ENCODE assay signal across 8 cellular contexts in the genomic region with DNA sequence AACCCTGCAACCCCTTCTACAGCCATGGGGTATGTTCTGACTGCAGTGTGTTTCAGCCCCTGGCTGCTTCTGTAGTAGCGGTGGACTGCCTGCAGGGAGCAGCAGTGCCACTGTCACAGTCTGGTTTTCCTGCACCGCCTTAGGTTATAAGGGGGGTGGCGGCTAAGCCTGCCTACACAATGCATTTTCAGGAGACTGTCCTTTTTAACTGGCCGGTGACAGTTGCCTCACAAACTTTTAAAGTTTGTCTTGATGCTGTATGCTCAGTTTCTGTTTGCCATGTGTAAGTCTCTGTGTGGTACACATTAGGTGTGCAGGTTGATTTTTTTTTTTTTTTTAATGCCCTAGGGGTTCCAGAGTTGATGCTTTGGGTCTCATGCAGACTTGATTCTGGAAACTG. TPM values are rescaled to one million over a fixed set of nuclear protein-coding genes. Genes with fewer than 3 reads are reported as not detected.
DNase-seq lines count a peak whose midpoint lies in the region; ATAC-seq, FAIRE-seq and TF ChIP-seq lines count a peak whose summit lies in the region.

No MANE protein-coding gene starts in this region.

- intact Hi-C loops in pancreas (cut with DNase I), result loop anchor here in 1 of 3 donors (10.0 kb wide), 1 partner anchor 156 kb away; no protein-coding TSS in a partner anchor

- H3K36me3 ChIP-seq in SJSA1, result peaks cover 60% of the 10 kb centered on the region
- H3K36me3 ChIP-seq in pancreas, result peaks cover 3 to 52% (median 14%) of the 10 kb centered on the region in 3 donors
- peaks cover 0 to 84% (median 10%) of the 10 kb centered on the region in 3 donors for H3K36me3 ChIP-seq in tibial nerve

- H3K4me1 ChIP-seq in SJSA1 (replicated peaks) (peaks cover 38% of the 10 kb centered on the region), pancreas (no peaks in the 10 kb centered on the region), tibial nerve (peaks cover 0 to 18% (median 0%) of the 10 kb centered on the region in 4 donors)

- peak in 1 of 2 donors; percentile 9 for TF ChIP-seq EP300 in tibial nerve (IDR thresholded peaks at IDR 0.05)

- H3K27me3 ChIP-seq in SJSA1 (replicated peaks) (no peaks in the 10 kb centered on the region), pancreas (no peaks in the 10 kb centered on the region), tibial nerve (no peaks in the 10 kb centered on the region)

- TF ChIP-seq CTCF in pancreas (IDR thresholded peaks at IDR 0.05) (peak; percentile 51 to 74 (median 66)), tibial nerve (IDR thresholded peaks at IDR 0.05) (peak; percentile 79 to 88 (median 85))

- H3K9me3 ChIP-seq in SJSA1 (replicated peaks) (no peaks in the 10 kb centered on the region), pancreas (no peaks in the 10 kb centered on the region), tibial nerve (no peaks in the 10 kb centered on the region)

- no peak overlapping the region for H3K4me3 ChIP-seq in SJSA1
- no peak overlapping the region for H3K4me3 ChIP-seq in pancreas
- no peak overlapping the region for H3K4me3 ChIP-seq in tibial nerve

- FAIRE-seq in pancreas (lab: Jason Lieb, UNC), result no peak

- DNase-seq in AG08396 (ENCODE audit: low spot score), result peak; percentile 81
- DNase-seq in HT1080 (ENCODE audit: low read depth), result peak; percentile 72
- DNase-seq in SJSA1 (ENCODE audit: low read depth in 1 of 2, low spot score in 2 of 2), result peak; percentile 76 to 85
- DNase-seq in activated gamma-delta T cell treated with Interleukin-2 at 50 U/mL for 16 hours, result peak; percentile 72
- peak; percentile 87 for DNase-seq in germinal center (ENCODE audit: low spot score)
- DNase-seq in pancreas, result peak in 5 of 6 donors; percentile 15 to 65 (median 36)
- peak; percentile 35 to 72 for DNase-seq in tibial nerve (ENCODE audit: low spot score in 2 of 2)

- TF ChIP-seq POLR2A in tibial nerve (IDR thresholded peaks at IDR 0.05), result no peak

- ATAC-seq in GM18517 (IDR thresholded peaks at IDR 0.05; ENCODE audit: unreplicated experiment), result peak; percentile 69
- peak; percentile 64 to 95 (median 90) for ATAC-seq in pancreas

- 57 to 64% methylated on average over 4 of the region's 4 CpGs for WGBS in pancreas, 2 donors
- 12 to 19% methylated on average over 4 of the region's 4 CpGs for WGBS in tibial nerve, 2 donors

- H3K27ac ChIP-seq in SJSA1 (peak overlapping the region; percentile 99; the same call in 1 of the 2 replicates), pancreas (no peak overlapping the region), tibial nerve (peak overlapping the region in 1 of 4 donors; percentile 21)

RNA-seq across cellular contexts. Expression of a gene that starts 53.0 kb away (rescaled TPM):
- total RNA-seq in HT1080 (2014; rRNA removed; shearing (Covaris generic)), result 22.1 and 27.1 TPM in 2 replicates
- polyA plus RNA-seq in HT1080 (2015; cell fraction: cytosol; rRNA removed), result 15.5 and 28.8 TPM in 2 replicates
- 61.7 and 63.0 TPM in 2 replicates for polyA plus RNA-seq in HT1080 (2015; cell fraction: nucleus; rRNA removed)
- total RNA-seq in SJSA1 (2014; rRNA removed; shearing (Covaris generic)), result 9.9 and 10.8 TPM in 2 replicates
- total RNA-seq in pancreas (10 to 100 TPM; 24.3 to 38.3 (median 27.8) TPM), tibial nerve (10 to 100 TPM; 39.8 to 94.2 (median 70.2) TPM)
- polyA plus RNA-seq in pancreas, result 10 to 100 TPM; 24.9 to 35.3 TPM

Comparison
In these comparisons a context has a peak if more than half of its experiments do, and no peak if none do; other contexts are left out.
1. DNase-seq: peak in every context shown above with its lines; median percentile 87 in germinal center; 81 in AG08396; 80 in SJSA1; 72 in HT1080; 72 in activated gamma-delta T cell treated with Interleukin-2 at 50 U/mL for 16 hours; 54 in tibial nerve; 36 in pancreas.